8 cellular contexts compared by ENCODE assay signal in the genomic region with DNA sequence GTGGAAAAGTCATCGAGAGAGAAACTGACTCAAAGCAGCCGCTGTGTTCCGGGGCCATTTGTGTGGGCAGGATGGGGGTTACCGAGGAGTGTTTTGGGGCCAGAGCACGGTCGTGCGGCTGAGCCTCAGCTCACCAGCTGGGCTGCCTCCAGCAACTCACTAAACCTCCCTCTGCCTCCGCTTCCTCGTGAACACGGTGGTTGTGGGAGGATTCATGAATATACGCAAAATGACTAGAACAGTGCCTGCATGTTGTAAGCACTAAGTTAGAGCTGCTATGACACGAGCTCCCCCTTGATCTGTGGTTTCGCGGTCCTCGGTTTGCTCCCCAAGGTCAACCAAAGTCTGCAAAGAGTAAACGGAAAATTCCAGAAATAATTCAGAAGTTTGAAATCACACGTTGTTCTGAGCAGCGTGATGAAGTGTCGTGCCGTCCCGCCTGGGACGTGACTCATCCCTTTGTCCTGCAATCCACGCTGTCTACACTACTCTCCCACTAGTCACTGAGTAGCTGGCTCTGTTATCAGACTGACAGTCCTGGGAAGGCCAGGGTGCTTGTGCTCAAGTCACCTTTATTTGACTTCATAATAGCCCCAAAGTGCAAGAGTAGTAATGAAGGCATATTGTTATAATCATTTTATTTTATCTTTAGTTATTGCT.
DNase-seq lines count a peak whose midpoint lies in the region; ATAC-seq lines count a peak whose summit lies in the region.
"Not testable (repeated sequence)": the region's sequence is repeated elsewhere in the genome, so short reads cannot be mapped to it uniquely, and the experiment has no call there.

No MANE protein-coding gene starts in this region.

- H3K4me3 Mint-ChIP-seq in activated naive CD8-positive, alpha-beta T cell treated with anti-CD3 and anti-CD28 coated beads, Interleukin-2, amount 50 U/mL, for 24 hours; memory B cell: not testable (repeated sequence)

- not testable (repeated sequence) for H3K27me3 Mint-ChIP-seq in activated naive CD8-positive, alpha-beta T cell treated with anti-CD3 and anti-CD28 coated beads, Interleukin-2, amount 50 U/mL, for 24 hours; memory B cell

- not testable (repeated sequence) for H3K36me3 Mint-ChIP-seq in activated naive CD8-positive, alpha-beta T cell treated with anti-CD3 and anti-CD28 coated beads, Interleukin-2, amount 50 U/mL, for 24 hours (ENCODE audit: low read depth); memory B cell

- H3K9me3 Mint-ChIP-seq in activated naive CD8-positive, alpha-beta T cell treated with anti-CD3 and anti-CD28 coated beads, Interleukin-2, amount 50 U/mL, for 24 hours; memory B cell: not testable (repeated sequence)

- DNase-seq in activated naive CD8-positive, alpha-beta T cell treated with anti-CD3 and anti-CD28 coated beads, Interleukin-2, amount 50 U/mL, for 24 hours; memory B cell (ENCODE audit: low spot score in 2 of 2): not testable (repeated sequence)

- ATAC-seq in GM18508 (IDR thresholded peaks at IDR 0.05; ENCODE audit: insufficient read depth, unreplicated experiment): peak; percentile 68
- ATAC-seq in GM19351 (IDR thresholded peaks at IDR 0.05; ENCODE audit: unreplicated experiment): peak; percentile 92
- peak; percentile 84 for ATAC-seq in GM21529 (IDR thresholded peaks at IDR 0.05; ENCODE audit: unreplicated experiment)
- peak; percentile 81 for ATAC-seq in HG02840 (IDR thresholded peaks at IDR 0.05; ENCODE audit: low FRiP score, unreplicated experiment)
- ATAC-seq in HG03135 (IDR thresholded peaks at IDR 0.05; ENCODE audit: unreplicated experiment): peak; percentile 76
- ATAC-seq in HG03571 (IDR thresholded peaks at IDR 0.05; ENCODE audit: unreplicated experiment): peak; percentile 56
- peak; percentile 92 for ATAC-seq in activated naive CD8-positive, alpha-beta T cell treated with anti-CD3 and anti-CD28 coated beads, Interleukin-2, amount 50 U/mL, for 24 hours
- peak; percentile 27 for ATAC-seq in memory B cell (ENCODE audit: low read depth)

- H3K27ac Mint-ChIP-seq in activated naive CD8-positive, alpha-beta T cell treated with anti-CD3 and anti-CD28 coated beads, Interleukin-2, amount 50 U/mL, for 24 hours; memory B cell: not testable (repeated sequence)

- H3K4me1 Mint-ChIP-seq in activated naive CD8-positive, alpha-beta T cell treated with anti-CD3 and anti-CD28 coated beads, Interleukin-2, amount 50 U/mL, for 24 hours; memory B cell: not testable (repeated sequence)

Comparison
In these comparisons a context has a peak if more than half of its experiments do, and no peak if none do; other contexts are left out.
1. ATAC-seq: peak in every context shown above with its lines; median percentile 92 in GM19351; 92 in activated naive CD8-positive, alpha-beta T cell treated with anti-CD3 and anti-CD28 coated beads, Interleukin-2, amount 50 U/mL, for 24 hours; 84 in GM21529; 81 in HG02840; 76 in HG03135; 68 in GM18508; 56 in HG03571; 27 in memory B cell.